Comparison of ENCODE assay signal across 8 cellular contexts in the genomic region with DNA sequence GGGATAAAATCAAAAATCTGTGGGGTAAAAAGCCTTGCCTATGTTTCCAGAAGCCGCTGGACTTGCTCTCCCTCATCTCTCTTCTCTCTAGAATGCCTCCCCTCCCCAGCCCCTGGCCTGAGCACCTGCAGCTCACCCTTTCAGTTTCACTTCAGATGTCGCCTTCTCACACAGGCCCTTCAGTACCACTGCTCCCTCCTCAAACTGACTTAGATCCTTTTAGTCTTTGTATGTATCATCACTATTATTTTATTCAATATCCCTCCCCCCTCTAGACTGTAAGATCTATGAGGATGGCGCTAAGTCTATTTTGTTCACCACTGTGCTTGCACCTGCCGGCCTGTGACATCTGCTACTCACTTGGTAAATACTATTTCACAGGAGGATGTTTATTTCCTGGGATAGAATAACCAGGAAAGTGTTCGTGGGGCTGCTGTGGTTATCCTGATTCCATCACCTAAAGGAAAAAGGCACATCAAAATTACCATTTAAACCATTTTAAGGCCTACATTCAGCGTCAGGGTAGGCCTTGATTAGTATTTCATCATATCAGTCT.
A peak's percentile ranks its signal among the peaks of the same experiment; 100 is the strongest.
DNase-seq lines count a peak whose midpoint lies in the region; ATAC-seq, FAIRE-seq and TF ChIP-seq lines count a peak whose summit lies in the region.

No MANE protein-coding gene starts in this region.

- peak; percentile 88 for ATAC-seq in GM18907 (IDR thresholded peaks at IDR 0.05; ENCODE audit: unreplicated experiment)
- ATAC-seq in HG02884 (IDR thresholded peaks at IDR 0.05; ENCODE audit: unreplicated experiment), result peak; percentile 92
- peak; percentile 75 for ATAC-seq in left lung
- no peak for ATAC-seq in SK-N-SH treated with all-trans-retinoic acid at 6 μM for 48 hours

- no peak overlapping the region for H2BK120ac ChIP-seq in neuronal stem cell (ENCODE audit: low read depth, low read length)

- H3K4me1 ChIP-seq in left lung, result peaks cover 0 to 20% of the 10 kb centered on the region in 2 donors
- peaks cover 2 to 16% of the 10 kb centered on the region in 2 donors for H3K4me1 ChIP-seq in neuronal stem cell (ENCODE audit: control insufficient read depth in 2 of 2, insufficient read depth in 1 of 2, low read depth in 1 of 2, low read length in 2 of 2)

- H3K4ac ChIP-seq in neuronal stem cell (ENCODE audit: low read length), result no peak overlapping the region

- H3K18ac ChIP-seq in neuronal stem cell (ENCODE audit: low read length), result no peak overlapping the region

- no peak overlapping the region for H2BK5ac ChIP-seq in neuronal stem cell (ENCODE audit: low read length)

- H3K27me3 ChIP-seq in left lung (no peaks in the 10 kb centered on the region), neuronal stem cell (ENCODE audit: control insufficient read depth in 3 of 3, insufficient read depth in 3 of 3, low read depth in 1 of 3, low read length in 3 of 3) (no peaks in the 10 kb centered on the region)

- H2AK5ac ChIP-seq in neuronal stem cell (ENCODE audit: low read depth, low read length), result no peak overlapping the region

- H3K9me3 ChIP-seq in left lung (no peaks in the 10 kb centered on the region), neuronal stem cell (replicated peaks in 1 of 2; ENCODE audit: control insufficient read depth in 2 of 2, insufficient read depth in 1 of 2, low read depth in 1 of 2, low read length in 2 of 2) (peaks cover 0 to 4% of the 10 kb centered on the region in 2 donors)

- no peak overlapping the region for H2AFZ ChIP-seq in neuronal stem cell (ENCODE audit: low read length)

- TF ChIP-seq CTCF in left lung (IDR thresholded peaks at IDR 0.05), result no peak

- H3K79me1 ChIP-seq in neuronal stem cell (ENCODE audit: low read depth, low read length), result no peaks in the 10 kb centered on the region

- H3K27ac ChIP-seq in left lung (no peak overlapping the region), neuronal stem cell (replicated peaks; ENCODE audit: low read length) (no peak overlapping the region)

- no peak overlapping the region for H3K9ac ChIP-seq in neuronal stem cell (ENCODE audit: low read depth, low read length, poor library complexity)

- H3K23ac ChIP-seq in neuronal stem cell (ENCODE audit: low read depth, low read length, poor library complexity), result no peak overlapping the region

- no peak overlapping the region for H2BK12ac ChIP-seq in neuronal stem cell (ENCODE audit: low read length)

- H4K91ac ChIP-seq in neuronal stem cell (ENCODE audit: low read depth, low read length, poor library complexity), result no peak overlapping the region

- WGBS in neuronal stem cell (ENCODE audit: extremely low coverage in 2 of 2, insufficient read length in 2 of 2, insufficient replicate concordance in 1 of 2), 2 donors, result no CpG with 5 or more reads among the region's 6 CpGs

- H3K14ac ChIP-seq in neuronal stem cell (ENCODE audit: low read length), result no peak overlapping the region

- DNase-seq in NCI-H748 (lab: John Stamatoyannopoulos, UW; ENCODE audit: unreplicated experiment), result peak; percentile 87
- DNase-seq in left lung, result no peak
- DNase-seq in urothelium cell line (ENCODE audit: low spot score), result no peak
- no peak for DNase-seq in NCI-H82 (lab: John Stamatoyannopoulos, UW)
- DNase-seq in neuronal stem cell (ENCODE audit: low spot score), result no peak

- H2BK15ac ChIP-seq in neuronal stem cell (ENCODE audit: low read length), result no peak overlapping the region

- FAIRE-seq in urothelium cell line (lab: Jason Lieb, UNC), result no peak

- H3K4me3 ChIP-seq in left lung, result no peak overlapping the region
- no peak overlapping the region for H3K4me3 ChIP-seq in neuronal stem cell (ENCODE audit: low read length in 2 of 2)

- H3K36me3 ChIP-seq in left lung (no peaks in the 10 kb centered on the region), neuronal stem cell (replicated peaks in 1 of 2; ENCODE audit: control insufficient read depth in 2 of 2, insufficient read depth in 2 of 2, low read length in 2 of 2) (no peaks in the 10 kb centered on the region)

- H3K4me2 ChIP-seq in neuronal stem cell (ENCODE audit: insufficient read depth, low read length, poor library complexity, severe bottlenecking), result no peak overlapping the region

- H4K8ac ChIP-seq in neuronal stem cell (ENCODE audit: low read depth, low read length), result no peak overlapping the region

- intact Hi-C loops in left lung (cut with DNase I), result no loop called here

TF ChIP-seq in SK-N-SH treated with all-trans-retinoic acid at 6 μM for 48 hours, 23 proteins besides CTCF, POLR2A, EP300 and RAD21 (continues in another document):
- TF ChIP-seq TSHZ2 (CRISPR knock-in tag; IDR thresholded peaks at IDR 0.05), result no peak
- TF ChIP-seq ZFP30 (CRISPR knock-in tag; IDR thresholded peaks at IDR 0.05), result no peak
- no peak for TF ChIP-seq ESRRG (CRISPR knock-in tag; IDR thresholded peaks at IDR 0.05)
- TF ChIP-seq OSR1 (CRISPR knock-in tag; IDR thresholded peaks at IDR 0.05), result no peak
- no peak for TF ChIP-seq ZNF70 (CRISPR knock-in tag; IDR thresholded peaks at IDR 0.05)
- no peak for TF ChIP-seq POU6F1 (CRISPR knock-in tag; IDR thresholded peaks at IDR 0.05; ENCODE audit: borderline replicate concordance, low read depth)
- TF ChIP-seq ZC3H10 (CRISPR knock-in tag; IDR thresholded peaks at IDR 0.05), result no peak
- TF ChIP-seq, protein P1, sequence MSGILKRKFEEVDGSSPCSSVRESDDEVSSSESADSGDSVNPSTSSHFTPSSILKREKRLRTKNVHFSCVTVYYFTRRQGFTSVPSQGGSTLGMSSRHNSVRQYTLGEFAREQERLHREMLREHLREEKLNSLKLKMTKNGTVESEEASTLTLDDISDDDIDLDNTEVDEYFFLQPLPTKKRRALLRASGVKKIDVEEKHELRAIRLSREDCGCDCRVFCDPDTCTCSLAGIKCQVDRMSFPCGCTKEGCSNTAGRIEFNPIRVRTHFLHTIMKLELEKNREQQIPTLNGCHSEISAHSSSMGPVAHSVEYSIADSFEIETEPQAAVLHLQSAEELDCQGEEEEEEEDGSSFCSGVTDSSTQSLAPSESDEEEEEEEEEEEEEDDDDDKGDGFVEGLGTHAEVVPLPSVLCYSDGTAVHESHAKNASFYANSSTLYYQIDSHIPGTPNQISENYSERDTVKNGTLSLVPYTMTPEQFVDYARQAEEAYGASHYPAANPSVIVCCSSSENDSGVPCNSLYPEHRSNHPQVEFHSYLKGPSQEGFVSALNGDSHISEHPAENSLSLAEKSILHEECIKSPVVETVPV (CRISPR knock-in tag; IDR thresholded peaks at IDR 0.05), result no peak
- TF ChIP-seq RARB (CRISPR knock-in tag; IDR thresholded peaks at IDR 0.05), result no peak
- TF ChIP-seq PATZ1 (CRISPR knock-in tag; IDR thresholded peaks at IDR 0.05; ENCODE audit: borderline replicate concordance), result no peak
- no peak for TF ChIP-seq ISL1 (CRISPR knock-in tag; IDR thresholded peaks at IDR 0.05)
- TF ChIP-seq BACH2 (CRISPR knock-in tag; IDR thresholded peaks at IDR 0.05; ENCODE audit: borderline replicate concordance), result no peak
- TF ChIP-seq CSDC2 (CRISPR knock-in tag; IDR thresholded peaks at IDR 0.05), result no peak
- no peak for TF ChIP-seq ZNF8 (CRISPR knock-in tag; IDR thresholded peaks at IDR 0.05)
